In genomic region chr21:43727571-43728466, GRCh38 we compare ENCODE assay signal across 8 cellular contexts. TPM values are rescaled to one million over a fixed set of nuclear protein-coding genes. Genes with fewer than 3 reads are reported as not detected.
A peak's percentile ranks its signal among the peaks of the same experiment; 100 is the strongest.
DNase-seq lines count a peak whose midpoint lies in the region; TF ChIP-seq lines count a peak whose summit lies in the region.

No MANE protein-coding gene starts in this region.

- H3K27me3 Mint-ChIP-seq in CD14-positive monocyte (ENCODE audit: low read depth in 3 of 3): peaks cover 0 to 6% (median 0%) of the 10 kb centered on the region in 3 donors

- H4K20me1 ChIP-seq in neural cell (ENCODE audit: insufficient read depth): no peaks in the 10 kb centered on the region

- no peak for TF ChIP-seq EP300 in neural cell (conservative IDR thresholded peaks at IDR 0.05; ENCODE audit: poor library complexity, severe bottlenecking)

- intact Hi-C loops in CD14-positive monocyte (cut with micrococcal nuclease): loop anchor here (1.0 to 5.0 kb wide), 3 partner anchors 9 to 59 kb away; partner anchors contain the start of genes CSTB (in 1 of the 2), PDXK (in 1 of the 2) and RRP1 (in 1 of the 2)

- peaks cover 27 to 50% of the 10 kb centered on the region in 2 donors for H3K36me3 Mint-ChIP-seq in CD14-positive monocyte

- H3K27me3 ChIP-seq in esophagus (ENCODE audit: control insufficient read depth in 1 of 2, insufficient read depth in 2 of 2, low read length in 2 of 2) (no peaks in the 10 kb centered on the region), neural cell (ENCODE audit: insufficient read depth, low read depth, low read length) (no peaks in the 10 kb centered on the region)

- H3K4me1 Mint-ChIP-seq in CD14-positive monocyte: peaks cover 83% of the 10 kb centered on the region

- no peaks in the 10 kb centered on the region for H3K9me2 ChIP-seq in neural cell (ENCODE audit: insufficient read depth, low read length)

- H3K4me3 ChIP-seq in esophagus (ENCODE audit: low read depth in 1 of 2, low read length in 2 of 2): peak overlapping the region in 1 of 2 donors; percentile 30
- H3K4me3 ChIP-seq in neural cell (ENCODE audit: low read length): peak overlapping the region; percentile 71

- peak overlapping the region; percentile 94 to 98 (median 97) for H3K27ac Mint-ChIP-seq in CD14-positive monocyte

- WGBS in esophagus, 2 donors: 47 to 51% methylated on average over 16 to 17 of the region's 17 CpGs

- H3K36me3 ChIP-seq in esophagus (ENCODE audit: control insufficient read depth in 2 of 2, insufficient read depth in 2 of 2, low read length in 1 of 2) (peaks cover 0 to 9% of the 10 kb centered on the region in 2 donors), neural cell (ENCODE audit: insufficient read depth, low read length) (no peaks in the 10 kb centered on the region)

- peak overlapping the region; percentile 51 for H3K4me2 ChIP-seq in neural cell (ENCODE audit: low read length)

- TF ChIP-seq CTCF in CD14-positive monocyte (IDR thresholded peaks at IDR 0.05): no peak
- no peak for TF ChIP-seq CTCF in neural cell (IDR thresholded peaks at IDR 0.05; ENCODE audit: poor library complexity, severe bottlenecking)

- peak overlapping the region; percentile 51 for H2AFZ ChIP-seq in neural cell (ENCODE audit: low read depth, low read length)

- H3K9ac ChIP-seq in neural cell (ENCODE audit: low read length): peak overlapping the region; percentile 69

- H3F3A ChIP-seq in neural cell (ENCODE audit: insufficient read depth, low read length, poor library complexity, severe bottlenecking): no peaks in the 10 kb centered on the region

- no peak for DNase-seq in CD14-positive monocyte (ENCODE audit: low spot score)
- peak; percentile 64 for DNase-seq in HCEC 1CT
- DNase-seq in SKM-1 (lab: John Stamatoyannopoulos, UW; ENCODE audit: unreplicated experiment): peak; percentile 48
- DNase-seq in NCI-H345 (lab: John Stamatoyannopoulos, UW): no peak
- DNase-seq in DMS153 treated with DMSO at 0.1 percent for 48 hours (lab: John Stamatoyannopoulos, UW; ENCODE audit: unreplicated experiment): no peak
- no peak for DNase-seq in NCI-H146 (lab: John Stamatoyannopoulos, UW)

- no peak for TF ChIP-seq RAD21 in neural cell (conservative IDR thresholded peaks at IDR 0.05)

- peaks cover 17 to 38% of the 10 kb centered on the region in 2 donors for H3K4me1 ChIP-seq in esophagus (ENCODE audit: control insufficient read depth in 2 of 2, insufficient read depth in 2 of 2, low read length in 1 of 2)

- H3K27ac ChIP-seq in esophagus (ENCODE audit: low read depth in 2 of 2, low read length in 1 of 2): peak overlapping the region; percentile 68 to 88
- peak overlapping the region; percentile 52 for H3K27ac ChIP-seq in neural cell (ENCODE audit: low read length)

- H3K4me3 Mint-ChIP-seq in CD14-positive monocyte: peak overlapping the region; percentile 82 to 93

- H3K9me3 ChIP-seq in esophagus (ENCODE audit: control insufficient read depth in 2 of 2, insufficient read depth in 1 of 2, low read depth in 1 of 2, low read length in 1 of 2): no peaks in the 10 kb centered on the region
- H3K9me3 ChIP-seq in neural cell (ENCODE audit: low read length): no peaks in the 10 kb centered on the region

- H3K79me2 ChIP-seq in neural cell (replicated peaks; ENCODE audit: insufficient read depth, low read length): no peaks in the 10 kb centered on the region

- no peaks in the 10 kb centered on the region for H3K9me3 Mint-ChIP-seq in CD14-positive monocyte

TF ChIP-seq in neural cell, 6 proteins besides CTCF, POLR2A, EP300 and RAD21:
- no peak for TF ChIP-seq TAF1 (IDR thresholded peaks at IDR 0.05; ENCODE audit: low read depth)

RNA-seq across cellular contexts. Expression of gene PDXK, which starts 8.9 kb away (rescaled TPM):
- polyA plus RNA-seq in CD14-positive monocyte: 100 to 1,000 TPM; 210 to 214 TPM
- polyA plus RNA-seq in esophagus: 10 to 100 TPM; 54.7 to 73.4 TPM
- 22.8 and 32.0 TPM in 2 replicates for polyA plus RNA-seq in neural cell
- 20.5 and 27.8 TPM in 2 replicates for polyA minus RNA-seq in neural cell

RNA-seq across cellular contexts. Expression of gene CSTB, which starts 48.3 kb away (rescaled TPM):
- polyA plus RNA-seq in CD14-positive monocyte (100 to 1,000 TPM; 115 to 120 TPM), esophagus (1,000 to 10,000 TPM; 3,514 to 5,149 TPM), neural cell (9.7 and 12.8 TPM in 2 replicates)
- 5.7 and 7.3 TPM in 2 replicates for polyA minus RNA-seq in neural cell

Comparison
In these comparisons a context has a peak if more than half of its experiments do, and no peak if none do; other contexts are left out.
1. DNase-seq: peak in HCEC 1CT (single experiment) and SKM-1 (single experiment); none in CD14-positive monocyte (single experiment), NCI-H345 (single experiment), DMS153 treated with DMSO at 0.1 percent for 48 hours (single experiment) and NCI-H146 (single experiment).
2. RNA of gene CSTB, which starts 48.3 kb away (polyA plus RNA-seq): 3,514 to 5,149 TPM in esophagus; 115 to 120 TPM in CD14-positive monocyte and 9.7 to 12.8 TPM in neural cell; every median in the first group is over 10 times any median in the second.